Comparison of ENCODE assay signal across 36 cellular contexts in genomic region chr2:152339762-152340286, GRCh38.
"Had no signal": no experiment of that assay in that cellular context is flagged by ENCODE, and none has a peak within 500 bp of the region (broad histone marks: within the 10 kb centered on the region; RNA-seq: fewer than 3 reads in every experiment).

No MANE protein-coding gene starts in this region.

- H3K4me3 ChIP-seq: PC-9 had no signal

- ATAC-seq: activated CD8-positive, alpha-beta memory T cell treated with anti-CD3 and anti-CD28 coated beads, Interleukin-2, amount 10 ng/mL, durations not matched to agents 7 days and 5 days; activated naive CD8-positive, alpha-beta T cell treated with anti-CD3 and anti-CD28 coated beads, Interleukin-2, amount 50 U/mL, for 24 hours; Right ventricle myocardium inferior; SK-N-SH treated with all-trans-retinoic acid at 6 μM for 48 hours had no signal

- H3K27ac ChIP-seq: brain microvascular endothelial cell, KMS-11, PC-9, RWPE1, VCaP had no signal

- H3K4me3 Mint-ChIP-seq: activated CD4-positive, alpha-beta memory T cell treated with anti-CD3 and anti-CD28 coated beads, Interleukin-2, amount 10 ng/mL, durations not matched to agents 7 days and 5 days; activated CD8-positive, alpha-beta memory T cell treated with anti-CD3 and anti-CD28 coated beads, Interleukin-2, amount 10 ng/mL, durations not matched to agents 7 days and 5 days; activated naive CD4-positive, alpha-beta T cell treated with anti-CD3 and anti-CD28 coated beads, Interleukin-2, amount 10 ng/mL, durations not matched to agents 7 days and 5 days; activated naive CD8-positive, alpha-beta T cell; activated naive CD8-positive, alpha-beta T cell treated with anti-CD3 and anti-CD28 coated beads, Interleukin-2, amount 50 U/mL, for 24 hours had no signal

- H2AFZ ChIP-seq: PC-9 had no signal

- H3K36me3 Mint-ChIP-seq: activated naive CD4-positive, alpha-beta T cell treated with anti-CD3 and anti-CD28 coated beads, Interleukin-2, amount 10 ng/mL, durations not matched to agents 7 days and 5 days; activated naive CD8-positive, alpha-beta T cell had no signal

- H3K27me3 ChIP-seq: brain microvascular endothelial cell had no signal

- H3K9ac ChIP-seq: KMS-11 had no signal

- DNase-seq: activated CD4-positive, alpha-beta memory T cell treated with anti-CD3 and anti-CD28 coated beads, Interleukin-2, amount 10 ng/mL, durations not matched to agents 7 days and 5 days; activated CD4-positive, alpha-beta T cell treated with anti-CD3 and anti-CD28 coated beads for 1 hour; activated CD4-positive, alpha-beta T cell treated with anti-CD3 and anti-CD28 coated beads for 48 hours; activated CD4-positive, CD25-positive, alpha-beta regulatory T cell; activated CD8-positive, alpha-beta memory T cell treated with anti-CD3 and anti-CD28 coated beads for 24 hours; activated CD8-positive, alpha-beta memory T cell treated with anti-CD3 and anti-CD28 coated beads, Interleukin-2, amount 10 ng/mL, durations not matched to agents 7 days and 5 days; activated CD8-positive, alpha-beta memory T cell treated with anti-CD3 and anti-CD28 coated beads, Interleukin-2, amount 50 U/mL, for 48 hours; activated effector memory CD4-positive, alpha-beta T cell treated with Interleukin-2 at 50 U/mL for 16 hours; activated naive CD4-positive, alpha-beta T cell treated with anti-CD3 and anti-CD28 coated beads, Interleukin-2, amount 10 ng/mL, durations not matched to agents 7 days and 5 days; activated naive CD8-positive, alpha-beta T cell treated with anti-CD3 and anti-CD28 coated beads, Interleukin-2, amount 50 U/mL, for 24 hours; activated T-cell treated with anti-CD3 and anti-CD28 coated beads, Interleukin-2, amount 50 U/mL, for 48 hours; anterior cingulate cortex; brain microvascular endothelial cell; central memory CD4-positive, alpha-beta T cell; MM.1S; MV-4-11; NCI-H1092; NCI-H1436 treated with DMSO at 0.1 percent for 48 hours; NCI-H1694 treated with DMSO at 0.1 percent for 48 hours; NCI-H2029; NCI-H510A; NCI-H526; NCI-H748 treated with DMSO at 0.1 percent for 48 hours; NK-92 treated with Interleukin-12 subunit alpha and Interleukin-12 subunit beta, amount 100 ng/mL, for 24 hours; PC-9; SIG-M5; T-helper 1 cell; T-helper 2 cell; T-helper 9 cell had no signal

- H3K9me3 Mint-ChIP-seq: activated CD4-positive, alpha-beta memory T cell treated with anti-CD3 and anti-CD28 coated beads, Interleukin-2, amount 10 ng/mL, durations not matched to agents 7 days and 5 days; activated naive CD4-positive, alpha-beta T cell treated with anti-CD3 and anti-CD28 coated beads, Interleukin-2, amount 10 ng/mL, durations not matched to agents 7 days and 5 days; activated naive CD8-positive, alpha-beta T cell treated with anti-CD3 and anti-CD28 coated beads, Interleukin-2, amount 50 U/mL, for 24 hours had no signal

- H3K4me2 ChIP-seq: KMS-11 had no signal

- FAIRE-seq: RCC 7860 had no signal

- H3K27ac Mint-ChIP-seq: activated CD4-positive, alpha-beta memory T cell treated with anti-CD3 and anti-CD28 coated beads, Interleukin-2, amount 10 ng/mL, durations not matched to agents 7 days and 5 days; activated CD8-positive, alpha-beta memory T cell treated with anti-CD3 and anti-CD28 coated beads, Interleukin-2, amount 10 ng/mL, durations not matched to agents 7 days and 5 days; activated naive CD4-positive, alpha-beta T cell treated with anti-CD3 and anti-CD28 coated beads, Interleukin-2, amount 10 ng/mL, durations not matched to agents 7 days and 5 days; activated naive CD8-positive, alpha-beta T cell; activated naive CD8-positive, alpha-beta T cell treated with anti-CD3 and anti-CD28 coated beads, Interleukin-2, amount 50 U/mL, for 24 hours had no signal
